ENCODE assay signal across 7 cellular contexts in the genomic region with DNA sequence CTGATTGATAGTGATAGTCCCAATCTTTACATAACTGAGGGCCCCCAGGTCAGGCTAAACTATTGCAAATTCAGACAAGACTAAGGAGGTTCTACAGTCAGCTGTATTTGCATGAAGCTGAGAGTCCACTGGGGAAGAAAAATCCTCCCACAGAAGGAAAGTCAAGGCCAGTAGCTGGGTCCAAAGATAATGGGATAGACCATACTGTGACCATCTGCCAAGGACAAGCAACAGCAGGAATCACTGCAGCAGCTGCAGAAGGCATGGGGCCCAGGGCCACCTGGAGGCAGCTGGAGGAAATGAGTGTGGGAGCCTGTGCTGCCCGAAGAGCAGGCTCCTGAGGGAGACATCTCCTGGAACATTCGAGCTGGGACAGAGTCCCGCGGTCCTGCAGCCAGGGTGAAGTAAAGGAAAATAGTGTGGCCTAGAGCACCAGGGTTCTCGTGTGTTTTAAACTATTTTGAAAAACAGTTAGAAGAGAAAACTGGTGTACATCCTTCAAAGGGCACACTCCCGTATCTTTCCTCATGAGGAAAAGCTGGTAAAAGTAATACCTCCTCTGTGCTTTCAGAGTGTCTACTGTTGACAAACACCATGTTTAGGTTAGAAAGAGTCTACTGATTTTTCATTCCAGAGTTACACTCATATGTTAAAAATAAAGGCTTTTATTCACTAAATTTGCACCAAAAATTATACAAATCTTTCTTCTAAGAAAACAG. TPM values are rescaled to one million over a fixed set of nuclear protein-coding genes. Genes with fewer than 3 reads are reported as not detected.
A peak's percentile ranks its signal among the peaks of the same experiment; 100 is the strongest.
DNase-seq lines count a peak whose midpoint lies in the region; ATAC-seq and TF ChIP-seq lines count a peak whose summit lies in the region.

No MANE protein-coding gene starts in this region.

- intact Hi-C loops in ascending aorta (cut with DNase I) = loop anchor here (2.0 to 5.0 kb wide), 3 partner anchors 19 to 183 kb away; partner anchors contain the start of gene PLD1
- intact Hi-C loops in right cardiac atrium (cut with DNase I) = loop anchor here in 1 of 4 donors (10.0 kb wide), 1 partner anchor 215 kb away; no protein-coding TSS in a partner anchor
- intact Hi-C loops in gastrocnemius medialis (cut with DNase I; ENCODE audit: low total_unique reads) = loop anchor here (5.0 to 10.0 kb wide), 2 partner anchors 58 to 645 kb away; no protein-coding TSS in a partner anchor

- H3K27ac Mint-ChIP-seq in naive thymus-derived CD8-positive, alpha-beta T cell = no peak overlapping the region

- H3K4me1 ChIP-seq in ascending aorta (peaks cover 0 to 9% of the 10 kb centered on the region in 2 donors), right cardiac atrium (ENCODE audit: control insufficient read depth, insufficient read depth, low read length) (peaks cover 3% of the 10 kb centered on the region), gastrocnemius medialis (peaks cover 13 to 27% of the 10 kb centered on the region in 2 donors)

- POLR2A ChIA-PET in naive thymus-derived CD8-positive, alpha-beta T cell (lab: Charles Lee) = no interaction called here

- no peak for TF ChIP-seq POLR2A in gastrocnemius medialis (IDR thresholded peaks at IDR 0.05)

- H3K27ac ChIP-seq in ascending aorta (peak overlapping the region in 1 of 2 donors; percentile 18), right cardiac atrium (ENCODE audit: low read length) (peak overlapping the region; percentile 30), gastrocnemius medialis (peak overlapping the region; percentile 50 to 61 (median 54))

- in situ Hi-C loops in gastrocnemius medialis (cut with MboI; ENCODE audit: low sequenced_read_pairs in 4 of 4) = loop anchor here in 3 of 4 donors (10.0 to 25.0 kb wide), 3 partner anchors 185 to 507 kb away; no protein-coding TSS in a partner anchor

- H3K4me3 Mint-ChIP-seq in naive thymus-derived CD8-positive, alpha-beta T cell = no peak overlapping the region

- DNase-seq in NCI-H460 (ENCODE audit: extremely low read depth, low read depth) = peak; percentile 84
- DNase-seq in ascending aorta (ENCODE audit: low spot score in 2 of 2) = peak in 1 of 2 donors; percentile 75
- DNase-seq in right cardiac atrium = peak; percentile 82 to 94 (median 93)
- peak; percentile 46 to 64 for DNase-seq in gastrocnemius medialis
- DNase-seq in naive thymus-derived CD8-positive, alpha-beta T cell = no peak

- H3K27me3 Mint-ChIP-seq in naive thymus-derived CD8-positive, alpha-beta T cell = peaks cover 0 to 11% (median 8%) of the 10 kb centered on the region in 5 donors

- H3K36me3 ChIP-seq in ascending aorta (no peaks in the 10 kb centered on the region), gastrocnemius medialis (no peaks in the 10 kb centered on the region)

- no peaks in the 10 kb centered on the region for H3K9me3 ChIP-seq in ascending aorta
- no peaks in the 10 kb centered on the region for H3K9me3 ChIP-seq in right cardiac atrium (ENCODE audit: control insufficient read depth, low read length)
- no peaks in the 10 kb centered on the region for H3K9me3 ChIP-seq in gastrocnemius medialis

- H3K36me3 Mint-ChIP-seq in naive thymus-derived CD8-positive, alpha-beta T cell = no peaks in the 10 kb centered on the region

- ATAC-seq in HG02610 (IDR thresholded peaks at IDR 0.05; ENCODE audit: unreplicated experiment) (peak; percentile 76), right cardiac atrium (peak; percentile 93 to 94), gastrocnemius medialis (peak; percentile 57 to 60)
- no peak for ATAC-seq in naive thymus-derived CD8-positive, alpha-beta T cell

- H3K4me1 Mint-ChIP-seq in naive thymus-derived CD8-positive, alpha-beta T cell = peaks cover 0 to 19% (median under 1%) of the 10 kb centered on the region in 4 donors

- H3K27me3 ChIP-seq in ascending aorta = no peaks in the 10 kb centered on the region
- no peaks in the 10 kb centered on the region for H3K27me3 ChIP-seq in right cardiac atrium (ENCODE audit: control insufficient read depth, insufficient read depth)
- H3K27me3 ChIP-seq in gastrocnemius medialis = no peaks in the 10 kb centered on the region

- H3K9me3 Mint-ChIP-seq in naive thymus-derived CD8-positive, alpha-beta T cell = no peaks in the 10 kb centered on the region

- WGBS in right cardiac atrium = 17% methylated on average over 6 of the region's 6 CpGs

- TF ChIP-seq CTCF in GM12872 (IDR thresholded peaks at IDR 0.05; ENCODE audit: insufficient read depth, low read depth, low read length) (peak; percentile 82), ascending aorta (IDR thresholded peaks at IDR 0.05) (peak; percentile 43 to 66 (median 59)), gastrocnemius medialis (IDR thresholded peaks at IDR 0.05 in 4 of 5, conservative IDR thresholded peaks at IDR 0.05 in 1 of 5) (peak; percentile 14 to 60 (median 40))

- H3K4me3 ChIP-seq in ascending aorta = no peak overlapping the region
- no peak overlapping the region for H3K4me3 ChIP-seq in right cardiac atrium (ENCODE audit: low read length)
- no peak overlapping the region for H3K4me3 ChIP-seq in gastrocnemius medialis

RNA-seq across cellular contexts. Expression of gene TMEM212, which starts 13.1 kb away (rescaled TPM):
- not detected in 2 replicates for total RNA-seq in NCI-H460 (2014; rRNA removed; shearing (Covaris generic))
- not detected in 2 replicates for polyA plus RNA-seq in NCI-H460 (2014; cell fraction: nucleus; rRNA removed)
- total RNA-seq in ascending aorta = not detected
- not detected for total RNA-seq in right cardiac atrium
- polyA plus RNA-seq in right cardiac atrium = not detected
- not detected for total RNA-seq in gastrocnemius medialis
- not detected for total RNA-seq in naive thymus-derived CD8-positive, alpha-beta T cell
- not detected for polyA plus RNA-seq in naive thymus-derived CD8-positive, alpha-beta T cell

RNA-seq across cellular contexts. Expression of gene PLD1, which starts 19.7 kb away (rescaled TPM):
- total RNA-seq in NCI-H460 (2014; rRNA removed; shearing (Covaris generic)) = 27.9 and 33.5 TPM in 2 replicates
- 17.0 and 25.4 TPM in 2 replicates for polyA plus RNA-seq in NCI-H460 (2014; cell fraction: nucleus; rRNA removed)
- total RNA-seq in ascending aorta (8.8 TPM), right cardiac atrium (10 to 100 TPM; 49.0 to 79.5 (median 59.9) TPM), gastrocnemius medialis (1 to 10 TPM; 1.9 to 5.6 (median 4.6) TPM)
- polyA plus RNA-seq in right cardiac atrium = 17.0 TPM
- under 1 TPM; 0.38 to 0.44 TPM for total RNA-seq in naive thymus-derived CD8-positive, alpha-beta T cell
- polyA plus RNA-seq in naive thymus-derived CD8-positive, alpha-beta T cell = not detected

Comparison
In these comparisons a context has a peak if more than half of its experiments do, and no peak if none do; other contexts are left out.
1. ATAC-seq: peak in HG02610 (single experiment), right cardiac atrium (2 of 2) and gastrocnemius medialis (2 of 2); none in naive thymus-derived CD8-positive, alpha-beta T cell (0 of 2).
2. DNase-seq: peak in NCI-H460 (single experiment), right cardiac atrium (3 of 3) and gastrocnemius medialis (2 of 2); none in naive thymus-derived CD8-positive, alpha-beta T cell (0 of 10).
3. Peak in every context shown above with its lines, with median percentiles within 50 percentile points of each other: CTCF ChIP-seq.